Comparison of ENCODE assay signal across 13 cellular contexts in the genomic region with DNA sequence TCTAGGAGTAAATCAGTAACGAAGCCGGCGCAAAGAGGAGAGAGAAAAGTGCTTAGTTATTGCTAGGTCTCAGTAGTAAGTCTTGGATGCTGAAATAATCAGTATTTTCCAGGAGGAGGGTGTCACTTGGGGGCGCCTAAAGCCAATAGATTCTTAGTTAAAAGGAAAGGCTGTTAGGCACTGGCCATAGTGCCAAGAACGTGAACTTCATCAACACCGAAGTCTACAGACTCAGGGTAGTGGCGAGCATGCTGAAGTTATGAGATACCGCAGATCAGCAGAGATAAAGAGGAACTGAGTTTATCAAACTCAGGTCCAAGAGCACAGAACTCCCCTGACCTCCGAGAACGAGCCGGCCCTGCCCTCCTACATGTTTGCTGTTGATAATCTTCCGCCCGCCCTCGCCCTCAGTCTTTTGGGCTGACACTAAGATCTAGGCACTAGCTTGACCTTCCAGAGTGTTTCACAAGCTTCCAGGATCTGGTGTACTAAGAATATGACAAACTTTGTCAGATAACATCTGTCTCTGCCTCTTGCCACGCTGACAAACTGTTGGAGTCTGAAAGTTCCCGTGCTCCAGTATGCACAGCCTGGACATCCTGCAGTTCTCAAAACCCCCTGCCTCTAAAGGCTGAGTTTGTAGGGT. TPM values are rescaled to one million over a fixed set of nuclear protein-coding genes. Genes with fewer than 3 reads are reported as not detected.
DNase-seq lines count a peak whose midpoint lies in the region; ATAC-seq, FAIRE-seq and TF ChIP-seq lines count a peak whose summit lies in the region.
"Had no signal": no experiment of that assay in that cellular context is flagged by ENCODE, and none has a peak within 500 bp of the region (broad histone marks: within the 10 kb centered on the region; RNA-seq: fewer than 3 reads in every experiment).

No MANE protein-coding gene starts in this region.

- H3K9me1 ChIP-seq in K562 (ENCODE audit: control insufficient read depth, insufficient read depth, low read length): no peaks in the 10 kb centered on the region

- H3K4me1 Mint-ChIP-seq in activated CD8-positive, alpha-beta T cell treated with anti-CD3 and anti-CD28 coated beads for 36 hours (ENCODE audit: low read depth): no peaks in the 10 kb centered on the region
- H3K4me1 Mint-ChIP-seq in activated CD8-positive, alpha-beta T cell treated with anti-CD3 and anti-CD28 coated beads, Interleukin-2, amount 10 ng/mL, durations not matched to agents 7 days and 5 days (ENCODE audit: low read depth): no peaks in the 10 kb centered on the region
- H3K4me1 Mint-ChIP-seq in type B pancreatic cell (ENCODE audit: unreplicated experiment) (peaks cover 12% of the 10 kb centered on the region), endothelial cell (ENCODE audit: unreplicated experiment) (peaks cover 9% of the 10 kb centered on the region)
- H3K4me1 Mint-ChIP-seq: activated T-helper 17 cell treated with anti-CD3 and anti-CD28 coated beads, Interleukin-2, amount 50 U/mL, for 72 hours had no signal

- H3K9me3 Mint-ChIP-seq in activated CD8-positive, alpha-beta T cell treated with anti-CD3 and anti-CD28 coated beads for 36 hours: no peaks in the 10 kb centered on the region
- no peaks in the 10 kb centered on the region for H3K9me3 Mint-ChIP-seq in activated CD8-positive, alpha-beta T cell treated with anti-CD3 and anti-CD28 coated beads, Interleukin-2, amount 10 ng/mL, durations not matched to agents 7 days and 5 days (ENCODE audit: insufficient read depth)
- H3K9me3 Mint-ChIP-seq in type B pancreatic cell (no peaks in the 10 kb centered on the region), endothelial cell (ENCODE audit: unreplicated experiment) (no peaks in the 10 kb centered on the region)
- H3K9me3 Mint-ChIP-seq: activated T-helper 17 cell treated with anti-CD3 and anti-CD28 coated beads, Interleukin-2, amount 50 U/mL, for 72 hours; dendritic cell treated with granulocyte-macrophage colony-stimulating factor and Interleukin-4, amounts not matched to agents 40 ng/mL and 50 ng/mL, for 4 days; IgD-negative memory B cell had no signal

- H3K36me3 Mint-ChIP-seq in activated CD8-positive, alpha-beta T cell treated with anti-CD3 and anti-CD28 coated beads for 36 hours (ENCODE audit: low read depth): no peaks in the 10 kb centered on the region
- H3K36me3 Mint-ChIP-seq in activated CD8-positive, alpha-beta T cell treated with anti-CD3 and anti-CD28 coated beads, Interleukin-2, amount 10 ng/mL, durations not matched to agents 7 days and 5 days (ENCODE audit: low read depth): no peaks in the 10 kb centered on the region
- H3K36me3 Mint-ChIP-seq in type B pancreatic cell (no peaks in the 10 kb centered on the region), endothelial cell (ENCODE audit: low read depth, unreplicated experiment) (no peaks in the 10 kb centered on the region)
- H3K36me3 Mint-ChIP-seq: IgD-negative memory B cell had no signal

- BruUV-seq in K562 (replicated peaks; lab: Mats Ljungman, UMichigan): no TSS peak

- H3K9ac ChIP-seq in K562 (ENCODE audit: insufficient read depth in 1 of 2, low read depth in 2 of 2, low read length in 2 of 2): peak overlapping the region in 1 of 2 experiments; percentile 31; a peak in 2 of 4 replicates

- H3K27ac ChIP-seq in K562 (ENCODE audit: extremely low read depth, low read depth, low read length): peak overlapping the region; percentile 45; the same call in 2 of the 3 replicates
- H3K27ac ChIP-seq: prostate gland had no signal

- H3K4me3 Mint-ChIP-seq in activated CD8-positive, alpha-beta T cell treated with anti-CD3 and anti-CD28 coated beads for 36 hours: no peak overlapping the region
- no peak overlapping the region for H3K4me3 Mint-ChIP-seq in activated CD8-positive, alpha-beta T cell treated with anti-CD3 and anti-CD28 coated beads, Interleukin-2, amount 10 ng/mL, durations not matched to agents 7 days and 5 days
- H3K4me3 Mint-ChIP-seq in type B pancreatic cell (no peak overlapping the region), endothelial cell (ENCODE audit: unreplicated experiment) (no peak overlapping the region)
- H3K4me3 Mint-ChIP-seq: activated T-helper 17 cell treated with anti-CD3 and anti-CD28 coated beads, Interleukin-2, amount 50 U/mL, for 72 hours; dendritic cell treated with granulocyte-macrophage colony-stimulating factor and Interleukin-4, amounts not matched to agents 40 ng/mL and 50 ng/mL, for 4 days had no signal

- no peak for TF ChIP-seq CTCF in activated CD8-positive, alpha-beta T cell treated with anti-CD3 and anti-CD28 coated beads for 36 hours (IDR thresholded peaks at IDR 0.05)
- peak in 2 of 3 experiments; percentile 38 to 57; a peak in 2 of 6 replicates for TF ChIP-seq CTCF in K562 (IDR thresholded peaks at IDR 0.05 in 2 of 3, conservative IDR thresholded peaks at IDR 0.05 in 1 of 3; ENCODE audit: insufficient read depth in 2 of 3, low read depth in 1 of 3, low read length in 3 of 3)
- no peak for TF ChIP-seq CTCF in type B pancreatic cell (conservative IDR thresholded peaks at IDR 0.05)
- TF ChIP-seq CTCF in endothelial cell (IDR thresholded peaks at IDR 0.05; ENCODE audit: unreplicated experiment): no peak

- peak overlapping the region; percentile 70 for H3K4me2 ChIP-seq in K562 (ENCODE audit: insufficient read depth, low read length)

- H3K27me3 ChIP-seq in K562 (ENCODE audit: control insufficient read depth in 2 of 2, insufficient read depth in 2 of 2, low read length in 2 of 2): no peaks in the 10 kb centered on the region

- POLR2A ChIA-PET in activated CD8-positive, alpha-beta T cell treated with anti-CD3 and anti-CD28 coated beads for 36 hours (lab: Charles Lee): no interaction called here
- POLR2A ChIA-PET in activated CD8-positive, alpha-beta T cell treated with anti-CD3 and anti-CD28 coated beads, Interleukin-2, amount 10 ng/mL, durations not matched to agents 7 days and 5 days (lab: Charles Lee): no interaction called here
- POLR2A ChIA-PET in K562 (lab: Yijun Ruan, JAX): interaction anchor here (0.7 to 2.1 kb wide), 6 partner anchors 9 to 806 kb away, joined by 3 to 7 read pairs (median 3); no protein-coding TSS in a partner anchor

- H3K36me3 ChIP-seq in K562 (ENCODE audit: control insufficient read depth, insufficient read depth, low read length): no peaks in the 10 kb centered on the region
- H3K36me3 ChIP-seq: prostate gland had no signal

- no peaks in the 10 kb centered on the region for H3K9me3 ChIP-seq in K562 (replicated peaks; ENCODE audit: control insufficient read depth, insufficient read depth, low read depth, low read length)
- H3K9me3 ChIP-seq: prostate gland had no signal

- ATAC-seq in activated CD8-positive, alpha-beta T cell treated with anti-CD3 and anti-CD28 coated beads for 36 hours: no peak
- ATAC-seq in activated CD8-positive, alpha-beta T cell treated with anti-CD3 and anti-CD28 coated beads, Interleukin-2, amount 10 ng/mL, durations not matched to agents 7 days and 5 days: no peak
- ATAC-seq in K562 (peak; percentile 92), HG03457 (IDR thresholded peaks at IDR 0.05; ENCODE audit: unreplicated experiment) (no peak)
- ATAC-seq: activated T-helper 17 cell treated with anti-CD3 and anti-CD28 coated beads, Interleukin-2, amount 50 U/mL, for 72 hours had no signal

- no peak for TF ChIP-seq POLR2A in K562 (conservative IDR thresholded peaks at IDR 0.05)

- no peaks in the 10 kb centered on the region for H3K79me2 ChIP-seq in K562 (ENCODE audit: control insufficient read depth, insufficient read depth, low read length)

- 0% methylated on average over 16 of the region's 16 CpGs for whole genome bisulfite sequencing in K562 (ENCODE audit: insufficient coverage, low coverage, missing lambda C conversion rate)

- no peak overlapping the region for H3K4me3 ChIP-seq in K562
- H3K4me3 ChIP-seq: prostate gland had no signal

- in situ Hi-C loops in K562 (cut with MboI): no loop called here

- FAIRE-seq in K562 (lab: Jason Lieb, UNC) (peak; percentile 90), islet of Langerhans (lab: Jason Lieb, UNC) (peak; percentile 51)
- FAIRE-seq: GM19239 had no signal

- H3K4me1 ChIP-seq in K562 (replicated peaks in 1 of 2; ENCODE audit: control insufficient read depth in 2 of 2, insufficient read depth in 2 of 2, low read length in 2 of 2): peaks cover 13 to 25% of the 10 kb centered on the region in 2 experiments; a peak in 3 of 5 replicates
- H3K4me1 ChIP-seq: prostate gland had no signal

- H4K20me1 ChIP-seq in K562 (replicated peaks; ENCODE audit: control insufficient read depth, insufficient read depth, low read length): no peaks in the 10 kb centered on the region

- peak; percentile 18 for DNase-seq in activated CD8-positive, alpha-beta T cell treated with anti-CD3 and anti-CD28 coated beads for 36 hours
- DNase-seq in activated CD8-positive, alpha-beta T cell treated with anti-CD3 and anti-CD28 coated beads, Interleukin-2, amount 10 ng/mL, durations not matched to agents 7 days and 5 days: no peak
- DNase-seq in K562 (ENCODE audit: extremely low read depth in 1 of 4, low spot score in 3 of 4): peak; percentile 34 to 85 (median 54)
- no peak for DNase-seq in type B pancreatic cell (ENCODE audit: extremely low spot score, unreplicated experiment)
- DNase-seq in endothelial cell (ENCODE audit: low spot score): no peak
- DNase-seq in NCI-H226: no peak

- no peak overlapping the region for H3K27ac Mint-ChIP-seq in activated CD8-positive, alpha-beta T cell treated with anti-CD3 and anti-CD28 coated beads for 36 hours
- no peak overlapping the region for H3K27ac Mint-ChIP-seq in activated CD8-positive, alpha-beta T cell treated with anti-CD3 and anti-CD28 coated beads, Interleukin-2, amount 10 ng/mL, durations not matched to agents 7 days and 5 days
- H3K27ac Mint-ChIP-seq in type B pancreatic cell (peak overlapping the region; percentile 17), endothelial cell (ENCODE audit: unreplicated experiment) (no peak overlapping the region)
- H3K27ac Mint-ChIP-seq: activated T-helper 17 cell treated with anti-CD3 and anti-CD28 coated beads, Interleukin-2, amount 50 U/mL, for 72 hours; dendritic cell treated with granulocyte-macrophage colony-stimulating factor and Interleukin-4, amounts not matched to agents 40 ng/mL and 50 ng/mL, for 4 days; IgD-negative memory B cell had no signal

- peak; percentile 63 to 78 for TF ChIP-seq RAD21 in K562 (CRISPR knock-in tag; conservative IDR thresholded peaks at IDR 0.05 in 1 of 2, IDR thresholded peaks at IDR 0.05 in 1 of 2)

- intact Hi-C loops in activated CD8-positive, alpha-beta T cell treated with anti-CD3 and anti-CD28 coated beads for 36 hours (cut with micrococcal nuclease): no loop called here
- intact Hi-C loops in K562 (cut with micrococcal nuclease): loop anchor here (1.0 kb wide), 2 partner anchors 46 to 100 kb away; no protein-coding TSS in a partner anchor

- peaks cover 5% of the 10 kb centered on the region for H3K27me3 Mint-ChIP-seq in activated CD8-positive, alpha-beta T cell treated with anti-CD3 and anti-CD28 coated beads for 36 hours
- H3K27me3 Mint-ChIP-seq in activated CD8-positive, alpha-beta T cell treated with anti-CD3 and anti-CD28 coated beads, Interleukin-2, amount 10 ng/mL, durations not matched to agents 7 days and 5 days (ENCODE audit: low read depth): peaks cover 25% of the 10 kb centered on the region
- no peaks in the 10 kb centered on the region for H3K27me3 Mint-ChIP-seq in type B pancreatic cell
- H3K27me3 Mint-ChIP-seq in endothelial cell (ENCODE audit: unreplicated experiment): peaks cover 4% of the 10 kb centered on the region
- H3K27me3 Mint-ChIP-seq: dendritic cell treated with granulocyte-macrophage colony-stimulating factor and Interleukin-4, amounts not matched to agents 40 ng/mL and 50 ng/mL, for 4 days had no signal

- TF ChIP-seq EP300 in K562 (IDR thresholded peaks at IDR 0.05; ENCODE audit: low read length): peak; percentile 70; the same call in 1 of the 2 replicates

- H2AFZ ChIP-seq in K562 (ENCODE audit: low read depth, low read length): peak overlapping the region; percentile 81

- CTCF ChIA-PET in activated CD8-positive, alpha-beta T cell treated with anti-CD3 and anti-CD28 coated beads for 36 hours (lab: Charles Lee): interaction anchor here (1.0 kb wide), 1 partner anchor 38 kb away, joined by 3 read pairs; no protein-coding TSS in a partner anchor
- CTCF ChIA-PET in activated CD8-positive, alpha-beta T cell treated with anti-CD3 and anti-CD28 coated beads, Interleukin-2, amount 10 ng/mL, durations not matched to agents 7 days and 5 days (lab: Charles Lee): interaction anchor here (0.8 to 2.0 kb wide), 2 partner anchors 33 to 251 kb away, joined by 4 to 6 read pairs; no protein-coding TSS in a partner anchor
- CTCF ChIA-PET in K562 (lab: Yijun Ruan, JAX; ENCODE audit: low intra/inter-chr PET ratio): interaction anchor here (0.6 to 0.9 kb wide), 2 partner anchors 100 to 177 kb away, joined by 3 to 5 read pairs; no protein-coding TSS in a partner anchor

RNA-seq across cellular contexts. Expression of gene CYB5A, which starts 49.2 kb away (rescaled TPM):
- 10 to 100 TPM; 60.2 to 62.4 TPM for total RNA-seq in activated CD8-positive, alpha-beta T cell treated with anti-CD3 and anti-CD28 coated beads for 36 hours
- total RNA-seq in activated CD8-positive, alpha-beta T cell treated with anti-CD3 and anti-CD28 coated beads, Interleukin-2, amount 10 ng/mL, durations not matched to agents 7 days and 5 days: 10 to 100 TPM; 28.7 to 31.3 TPM
- total RNA-seq in K562 (2011; cell fraction: chromatin; rRNA removed; ENCODE audit: low replicate concordance): 4.1 and 4.8 TPM in 2 replicates
- total RNA-seq in K562 (2011; cell fraction: nucleolus; rRNA removed): 2.8 and 3.6 TPM in 2 replicates
- total RNA-seq in K562 (2011; cell fraction: nucleoplasm; rRNA removed): 7.7 and 8.2 TPM in 2 replicates
- total RNA-seq in K562 (2014; rRNA removed) (14.0 and 14.5 TPM in 2 replicates), K562 (2014; rRNA removed; fragmentation: Illumina TruSeq; extraction: Trizol) (14.0 and 15.0 TPM in 2 replicates), K562 (2015; rRNA removed; fragmentation: Illumina TruSeq; extraction: Trizol) (15.8 and 16.3 TPM in 2 replicates), K562 (2021) (13.8 and 14.1 TPM in 2 replicates), type B pancreatic cell (ENCODE audit: low replicate concordance) (74.9 and 101 TPM in 2 replicates), endothelial cell (ENCODE audit: unreplicated experiment) (119 TPM)
- polyA plus RNA-seq in K562 (2011; rRNA removed) (11.9 and 42.6 TPM in 2 replicates), K562 (2014; fragmentation: Illumina TruSeq; extraction: Trizol) (17.6 and 19.2 TPM in 2 replicates), K562 (2014; fragmentation: Nextera tagmentation; extraction: Ambion mirVana) (10 to 100 TPM; 12.5 to 22.6 TPM), K562 (2014; rRNA removed) (15.6 and 19.6 TPM in 2 replicates)
- 11.2 and 59.9 TPM in 2 replicates for polyA plus RNA-seq in K562 (2011; cell fraction: cytosol; rRNA removed)
- polyA plus RNA-seq in K562 (2011; cell fraction: nucleus; rRNA removed): 4.7 and 17.6 TPM in 2 replicates
- polyA plus RNA-seq in K562 (2012): 19.8 and 33.0 TPM in 2 replicates
- polyA minus RNA-seq in K562 (2011; rRNA and poly(A)+ RNA removed): 4.8 and 14.9 TPM in 2 replicates
- 3.6 and 13.6 TPM in 2 replicates for polyA minus RNA-seq in K562 (2011; cell fraction: cytosol; rRNA and poly(A)+ RNA removed)
- 2.0 and 10.0 TPM in 2 replicates for polyA minus RNA-seq in K562 (2011; cell fraction: nucleus; rRNA and poly(A)+ RNA removed)

Comparison
In these comparisons a context has a peak if more than half of its experiments do, and no peak if none do; other contexts are left out.
1. DNase-seq: peak in activated CD8-positive, alpha-beta T cell treated with anti-CD3 and anti-CD28 coated beads for 36 hours (single experiment) and K562 (4 of 4); none in activated CD8-positive, alpha-beta T cell treated with anti-CD3 and anti-CD28 coated beads, Interleukin-2, amount 10 ng/mL, durations not matched to agents 7 days and 5 days (single experiment), type B pancreatic cell (single experiment), endothelial cell (single experiment) and NCI-H226 (single experiment).
2. CTCF ChIP-seq: peak in K562 (2 of 3); none in activated CD8-positive, alpha-beta T cell treated with anti-CD3 and anti-CD28 coated beads for 36 hours (single experiment), type B pancreatic cell (single experiment) and endothelial cell (single experiment).